8 cellular contexts compared by ENCODE assay signal in the genomic region with DNA sequence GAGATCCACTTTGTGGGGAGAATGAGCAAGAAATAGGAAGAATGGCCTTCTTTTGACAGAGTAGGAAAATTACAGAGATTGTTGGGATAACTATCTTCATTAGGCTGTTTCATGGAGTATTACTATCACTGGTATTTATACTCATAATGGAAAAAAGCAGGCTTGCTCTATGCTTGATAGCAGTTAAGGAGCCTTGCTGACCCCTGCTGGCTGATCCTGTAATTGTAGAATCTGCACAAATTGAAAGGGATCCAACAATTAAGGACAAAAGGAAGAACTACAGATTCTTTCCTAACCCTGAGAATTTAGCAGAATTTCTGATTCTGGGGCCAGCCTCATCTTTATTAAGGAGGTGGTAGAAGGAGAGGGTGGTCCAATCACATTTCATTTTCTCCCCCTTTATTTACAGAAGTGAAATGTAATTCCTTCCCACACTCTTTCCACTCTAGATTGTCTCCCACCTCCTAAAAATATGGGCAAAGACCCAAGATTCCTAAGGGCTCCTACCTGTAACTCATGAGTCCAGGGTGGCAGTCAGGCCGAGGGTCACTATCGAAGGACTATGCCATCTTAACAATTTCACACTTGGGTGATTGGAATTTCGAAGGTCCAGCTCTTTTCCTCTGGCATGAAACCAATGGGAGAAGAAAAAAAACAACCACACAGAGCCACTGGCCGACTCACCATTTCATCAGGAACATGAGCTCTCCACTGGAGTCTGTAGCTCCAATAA. TPM values are rescaled to one million over a fixed set of nuclear protein-coding genes. Genes with fewer than 3 reads are reported as not detected.
DNase-seq lines count a peak whose midpoint lies in the region; ATAC-seq and TF ChIP-seq lines count a peak whose summit lies in the region.

No MANE protein-coding gene starts in this region.

- H3K9me3 ChIP-seq in CD8-positive, alpha-beta memory T cell (ENCODE audit: low read length): no peaks in the 10 kb centered on the region
- H3K9me3 ChIP-seq in Peyer's patch (no peaks in the 10 kb centered on the region), fibroblast of lung (ENCODE audit: control insufficient read depth, insufficient read depth, low read depth, low read length) (no peaks in the 10 kb centered on the region), neural progenitor cell (ENCODE audit: low read depth) (no peaks in the 10 kb centered on the region)

- no peaks in the 10 kb centered on the region for H3K27me3 ChIP-seq in CD8-positive, alpha-beta memory T cell (ENCODE audit: insufficient read depth, low read length, poor library complexity, severe bottlenecking)
- H3K27me3 ChIP-seq in Peyer's patch (no peaks in the 10 kb centered on the region), fibroblast of lung (ENCODE audit: control insufficient read depth, insufficient read depth, low read length) (no peaks in the 10 kb centered on the region), neural progenitor cell (no peaks in the 10 kb centered on the region)

- H3K4me1 ChIP-seq in CD8-positive, alpha-beta memory T cell (ENCODE audit: insufficient read depth, low read length): no peaks in the 10 kb centered on the region
- H3K4me1 ChIP-seq in Peyer's patch (no peaks in the 10 kb centered on the region), fibroblast of lung (ENCODE audit: control insufficient read depth, extremely low read depth, insufficient read depth, low read length) (peaks cover 2% of the 10 kb centered on the region), neural progenitor cell (no peaks in the 10 kb centered on the region)

- no peak overlapping the region for H3K4me2 ChIP-seq in fibroblast of lung (ENCODE audit: extremely low read depth, insufficient read depth, low read length)
- no peak overlapping the region for H3K4me2 ChIP-seq in neural progenitor cell

- H3K79me2 ChIP-seq in fibroblast of lung (ENCODE audit: control insufficient read depth, insufficient read depth, low read length) (peaks cover 13% of the 10 kb centered on the region), neural progenitor cell (ENCODE audit: low read depth) (peaks cover 41% of the 10 kb centered on the region)

- H3K4me3 ChIP-seq in CD8-positive, alpha-beta memory T cell (ENCODE audit: low read length): no peak overlapping the region
- no peak overlapping the region for H3K4me3 ChIP-seq in Peyer's patch
- H3K4me3 ChIP-seq in fibroblast of lung (replicated peaks in 1 of 4; ENCODE audit: control extremely low read depth in 1 of 4, insufficient read depth in 1 of 4, low read depth in 3 of 4, low read length in 4 of 4): no peak overlapping the region
- H3K4me3 ChIP-seq in neural progenitor cell: no peak overlapping the region

- H3K27me3 Mint-ChIP-seq in CD8-positive, alpha-beta memory T cell: no peaks in the 10 kb centered on the region
- H3K27me3 Mint-ChIP-seq in activated T-cell treated with anti-CD3 and anti-CD28 coated beads, Interleukin-2, amount 50 U/mL, for 4 hours (ENCODE audit: low read depth): no peaks in the 10 kb centered on the region
- peaks cover 2% of the 10 kb centered on the region for H3K27me3 Mint-ChIP-seq in neural progenitor cell (ENCODE audit: insufficient read depth, low read depth)

- peak; percentile 76 for ATAC-seq in activated T-cell treated with anti-CD3 and anti-CD28 coated beads, Interleukin-2, amount 50 U/mL, for 4 hours

- CTCF ChIA-PET in CD8-positive, alpha-beta memory T cell (lab: Charles Lee): interaction anchor here (0.8 to 4.7 kb wide), 15 partner anchors 12 to 57 kb away, joined by 3 to 45 read pairs (median 5); a partner anchor contains a TSS

- TF ChIP-seq POLR2A in Peyer's patch (IDR thresholded peaks at IDR 0.05): no peak

- no peak overlapping the region for H3K9ac ChIP-seq in fibroblast of lung (ENCODE audit: insufficient read depth, low read length)
- H3K9ac ChIP-seq in neural progenitor cell: no peak overlapping the region

- DNase-seq in CD8-positive, alpha-beta memory T cell: peak; percentile 60 to 80 (median 67)
- DNase-seq in HS-5 (ENCODE audit: low read depth) (peak; percentile 51), Peyer's patch (peak in 2 of 3 donors; percentile 79 to 94), fibroblast of lung (ENCODE audit: low read depth in 2 of 2) (peak; percentile 69 to 87), neural progenitor cell (ENCODE audit: low spot score) (peak; percentile 80), substantia nigra (lab: John Stamatoyannopoulos, UW) (peak in 35 of 49 donors; percentile 9 to 77 (median 53)), GOT3 (lab: John Stamatoyannopoulos, UW) (no peak)
- peak; percentile 76 for DNase-seq in activated T-cell treated with anti-CD3 and anti-CD28 coated beads, Interleukin-2, amount 50 U/mL, for 4 hours

- peaks cover 61% of the 10 kb centered on the region for H3F3A ChIP-seq in neural progenitor cell (ENCODE audit: low read depth)

- H3K4me3 Mint-ChIP-seq in CD8-positive, alpha-beta memory T cell: no peak overlapping the region
- no peak overlapping the region for H3K4me3 Mint-ChIP-seq in activated T-cell treated with anti-CD3 and anti-CD28 coated beads, Interleukin-2, amount 50 U/mL, for 4 hours
- no peak overlapping the region for H3K4me3 Mint-ChIP-seq in neural progenitor cell

- no peaks in the 10 kb centered on the region for H3K9me3 Mint-ChIP-seq in CD8-positive, alpha-beta memory T cell
- no peaks in the 10 kb centered on the region for H3K9me3 Mint-ChIP-seq in activated T-cell treated with anti-CD3 and anti-CD28 coated beads, Interleukin-2, amount 50 U/mL, for 4 hours
- no peaks in the 10 kb centered on the region for H3K9me3 Mint-ChIP-seq in neural progenitor cell

- TF ChIP-seq CTCF in Peyer's patch (IDR thresholded peaks at IDR 0.05): peak; percentile 35 to 98 (median 94)
- TF ChIP-seq CTCF in fibroblast of lung (conservative IDR thresholded peaks at IDR 0.05 in 1 of 2, IDR thresholded peaks at IDR 0.05 in 1 of 2; ENCODE audit: low read depth in 1 of 2, low read length in 2 of 2): peak; percentile 80 to 84
- TF ChIP-seq CTCF in neural progenitor cell (IDR thresholded peaks at IDR 0.05): peak; percentile 75

- POLR2A ChIA-PET in CD8-positive, alpha-beta memory T cell (lab: Charles Lee): no interaction called here

- no peak overlapping the region for H2AFZ ChIP-seq in fibroblast of lung (ENCODE audit: low read length)
- no peak overlapping the region for H2AFZ ChIP-seq in neural progenitor cell (replicated peaks)

- H3K36me3 ChIP-seq in CD8-positive, alpha-beta memory T cell (ENCODE audit: insufficient read depth, low read length): peaks cover 14% of the 10 kb centered on the region
- peaks cover 0 to 52% (median 0%) of the 10 kb centered on the region in 3 donors for H3K36me3 ChIP-seq in Peyer's patch
- H3K36me3 ChIP-seq in fibroblast of lung (ENCODE audit: control insufficient read depth, insufficient read depth, low read length): peaks cover 5% of the 10 kb centered on the region
- peaks cover 11% of the 10 kb centered on the region for H3K36me3 ChIP-seq in neural progenitor cell

- H3K27ac Mint-ChIP-seq in CD8-positive, alpha-beta memory T cell: no peak overlapping the region
- peak overlapping the region; percentile 59 for H3K27ac Mint-ChIP-seq in neural progenitor cell

- no peak overlapping the region for H3K27ac ChIP-seq in CD8-positive, alpha-beta memory T cell (ENCODE audit: low read depth, low read length)
- H3K27ac ChIP-seq in Peyer's patch (no peak overlapping the region), fibroblast of lung (ENCODE audit: insufficient read depth, low read length) (no peak overlapping the region), neural progenitor cell (peak overlapping the region; percentile 65), substantia nigra (ENCODE audit: low read depth, low read length, poor library complexity, severe bottlenecking) (no peak overlapping the region)

- H3K4me1 Mint-ChIP-seq in CD8-positive, alpha-beta memory T cell: no peaks in the 10 kb centered on the region
- no peaks in the 10 kb centered on the region for H3K4me1 Mint-ChIP-seq in activated T-cell treated with anti-CD3 and anti-CD28 coated beads, Interleukin-2, amount 50 U/mL, for 4 hours (ENCODE audit: low read depth)
- H3K4me1 Mint-ChIP-seq in neural progenitor cell: peaks cover 5% of the 10 kb centered on the region

- H3K36me3 Mint-ChIP-seq in CD8-positive, alpha-beta memory T cell: peaks cover 0 to 50% (median 9%) of the 10 kb centered on the region in 3 donors
- peaks cover 12% of the 10 kb centered on the region for H3K36me3 Mint-ChIP-seq in activated T-cell treated with anti-CD3 and anti-CD28 coated beads, Interleukin-2, amount 50 U/mL, for 4 hours (ENCODE audit: insufficient read depth)
- peaks cover 18% of the 10 kb centered on the region for H3K36me3 Mint-ChIP-seq in neural progenitor cell

- no peaks in the 10 kb centered on the region for H4K20me1 ChIP-seq in fibroblast of lung (ENCODE audit: control insufficient read depth, extremely low read depth, insufficient read depth, low read length)
- H4K20me1 ChIP-seq in neural progenitor cell (ENCODE audit: low read depth): peaks cover 43% of the 10 kb centered on the region

RNA-seq across cellular contexts. Expression of a gene that starts 26.3 kb away (rescaled TPM):
- total RNA-seq in CD8-positive, alpha-beta memory T cell: 10 to 100 TPM; 94.5 to 98.4 TPM
- polyA plus RNA-seq in CD8-positive, alpha-beta memory T cell: 13.1 TPM
- total RNA-seq in Peyer's patch: 100 to 1,000 TPM in 3 of 4 donors, 10 to 100 TPM in 1; 89.1 to 228 (median 217) TPM
- total RNA-seq in activated T-cell treated with anti-CD3 and anti-CD28 coated beads, Interleukin-2, amount 50 U/mL, for 4 hours: 100 to 1,000 TPM in 2 of 3 donors, 10 to 100 TPM in 1; 93.1 to 123 (median 109) TPM
- total RNA-seq in fibroblast of lung: 90.4 and 162 TPM in 2 replicates
- polyA plus RNA-seq in fibroblast of lung: 170 and 200 TPM in 2 replicates
- 119 and 162 TPM in 2 replicates for polyA plus RNA-seq in fibroblast of lung (2012)
- polyA minus RNA-seq in fibroblast of lung (ENCODE audit: low replicate concordance): 172 and 227 TPM in 2 replicates
- 73.4 and 104 TPM in 2 replicates for total RNA-seq in neural progenitor cell (ENCODE audit: low replicate concordance)

RNA-seq across cellular contexts. Expression of a gene that starts 26.8 kb away (rescaled TPM):
- total RNA-seq in CD8-positive, alpha-beta memory T cell: 10 to 100 TPM; 63.1 to 65.1 TPM
- polyA plus RNA-seq in CD8-positive, alpha-beta memory T cell: 21.1 TPM
- total RNA-seq in Peyer's patch: 10 to 100 TPM in 1 of 4 donors, 1 to 10 TPM in 3; 7.2 to 14.0 (median 8.5) TPM
- total RNA-seq in activated T-cell treated with anti-CD3 and anti-CD28 coated beads, Interleukin-2, amount 50 U/mL, for 4 hours: 10 to 100 TPM; 53.2 to 64.4 (median 60.8) TPM
- total RNA-seq in fibroblast of lung: 44.9 and 50.4 TPM in 2 replicates
- polyA plus RNA-seq in fibroblast of lung: 64.8 and 68.1 TPM in 2 replicates
- 78.7 and 95.1 TPM in 2 replicates for polyA plus RNA-seq in fibroblast of lung (2012)
- polyA minus RNA-seq in fibroblast of lung (ENCODE audit: low replicate concordance): 3.5 and 7.2 TPM in 2 replicates
- total RNA-seq in neural progenitor cell (ENCODE audit: low replicate concordance): 206 and 208 TPM in 2 replicates

RNA-seq across cellular contexts. Expression of a gene that starts 33.1 kb away (rescaled TPM):
- total RNA-seq in CD8-positive, alpha-beta memory T cell: 10 to 100 TPM; 43.3 to 45.2 TPM
- polyA plus RNA-seq in CD8-positive, alpha-beta memory T cell: 26.5 TPM
- total RNA-seq in Peyer's patch: 10 to 100 TPM in 3 of 4 donors, 1 to 10 TPM in 1; 9.5 to 19.8 (median 15.0) TPM
- total RNA-seq in activated T-cell treated with anti-CD3 and anti-CD28 coated beads, Interleukin-2, amount 50 U/mL, for 4 hours: 10 to 100 TPM; 30.5 to 41.9 (median 30.9) TPM
- total RNA-seq in fibroblast of lung: 9.0 and 12.6 TPM in 2 replicates
- polyA plus RNA-seq in fibroblast of lung: 13.2 and 17.7 TPM in 2 replicates
- 15.1 and 18.7 TPM in 2 replicates for polyA plus RNA-seq in fibroblast of lung (2012)
- 15.9 and 24.2 TPM in 2 replicates for polyA minus RNA-seq in fibroblast of lung (ENCODE audit: low replicate concordance)
- 23.4 and 26.2 TPM in 2 replicates for total RNA-seq in neural progenitor cell (ENCODE audit: low replicate concordance)

RNA-seq across cellular contexts. Expression of a gene that starts 36.9 kb away (rescaled TPM):
- 1 to 10 TPM; 7.6 to 8.3 TPM for total RNA-seq in CD8-positive, alpha-beta memory T cell
- 3.3 TPM for polyA plus RNA-seq in CD8-positive, alpha-beta memory T cell
- total RNA-seq in Peyer's patch: 10 to 100 TPM in 2 of 4 donors, 1 to 10 TPM in 2; 2.2 to 27.2 (median 7.0) TPM
- 1 to 10 TPM; 2.6 to 3.9 (median 3.2) TPM for total RNA-seq in activated T-cell treated with anti-CD3 and anti-CD28 coated beads, Interleukin-2, amount 50 U/mL, for 4 hours
- 49.8 and 63.1 TPM in 2 replicates for total RNA-seq in fibroblast of lung
- 97.9 and 104 TPM in 2 replicates for polyA plus RNA-seq in fibroblast of lung
- polyA plus RNA-seq in fibroblast of lung (2012): 130 and 148 TPM in 2 replicates
- polyA minus RNA-seq in fibroblast of lung (ENCODE audit: low replicate concordance): 61.9 and 91.5 TPM in 2 replicates
- total RNA-seq in neural progenitor cell (ENCODE audit: low replicate concordance): 0.30 and 0.74 TPM in 2 replicates
